8 cellular contexts compared by ENCODE assay signal in genomic region chr10:26335574-26336093, GRCh38.
DNase-seq lines count a peak whose midpoint lies in the region; ATAC-seq, FAIRE-seq and TF ChIP-seq lines count a peak whose summit lies in the region.

No MANE protein-coding gene starts in this region.

- H3K14ac ChIP-seq in H1 (ENCODE audit: insufficient read length): no peak overlapping the region

- no peaks in the 10 kb centered on the region for H3K79me1 ChIP-seq in H1 (ENCODE audit: low read depth, low read length)

- no peaks in the 10 kb centered on the region for H3K36me3 ChIP-seq in H1 (ENCODE audit: control insufficient read depth in 2 of 4, insufficient read depth in 4 of 4, low read length in 3 of 4)

- CTCF ChIA-PET in H1 (lab: Charles Lee; ENCODE audit: partially characterized antibody): interaction anchor here (0.6 to 5.5 kb wide), 27 partner anchors 9 to 539 kb away, joined by 3 to 48 read pairs (median 4); no protein-coding TSS in a partner anchor

- no peak for TF ChIP-seq EP300 in H1 (IDR thresholded peaks at IDR 0.05; ENCODE audit: borderline replicate concordance in 1 of 2, low read depth in 2 of 2, low read length in 2 of 2)

- no peaks in the 10 kb centered on the region; the same call in 1 of the 2 replicates for H3K23me2 ChIP-seq in H1 (ENCODE audit: low read depth, low read length)

- peak overlapping the region in 1 of 2 experiments; percentile 45; a peak in 2 of 4 replicates for H3K4me2 ChIP-seq in H1 (ENCODE audit: insufficient read depth in 1 of 2, low read depth in 2 of 2, low read length in 2 of 2)

- 94% methylated on average over 6 of the region's 6 CpGs; no CpG with 5 or more reads in 1 of the 2 experiments for WGBS in H1 (ENCODE audit: extremely low coverage in 1 of 2, insufficient coverage in 1 of 2, insufficient read length in 1 of 2, insufficient replicate concordance in 2 of 2, low coverage in 1 of 2, low lambda C conversion rate in 2 of 2, missing lambda C conversion rate in 1 of 2), 2 experiments

- no peak for TF ChIP-seq RAD21 in H1 (IDR thresholded peaks at IDR 0.05 in 1 of 2, conservative IDR thresholded peaks at IDR 0.05 in 1 of 2; ENCODE audit: low read depth in 2 of 2, low read length in 2 of 2)

- H3K4ac ChIP-seq in H1 (replicated peaks; ENCODE audit: insufficient read length, low read depth, low read length): no peak overlapping the region

- no peaks in the 10 kb centered on the region for H4K20me1 ChIP-seq in H1 (replicated peaks in 1 of 2; ENCODE audit: control insufficient read depth in 1 of 2, insufficient read depth in 2 of 2, low read length in 2 of 2)

- peak; percentile 38 for ATAC-seq in GM19455 (IDR thresholded peaks at IDR 0.05; ENCODE audit: unreplicated experiment)
- peak; percentile 45 for ATAC-seq in HG03378 (IDR thresholded peaks at IDR 0.05; ENCODE audit: unreplicated experiment)

- 0 out of 2 replicates have a peak overlapping the region, but pooled peaks have one; percentile 31 for H2BK15ac ChIP-seq in H1 (ENCODE audit: low read length)

- no peaks in the 10 kb centered on the region for H3K79me2 ChIP-seq in H1 (ENCODE audit: control insufficient read depth in 1 of 2, insufficient read depth in 2 of 2, low read length in 2 of 2)

- H3K18ac ChIP-seq in H1 (ENCODE audit: extremely low read depth, low read length): no peak overlapping the region

- no peak overlapping the region for H4K91ac ChIP-seq in H1 (replicated peaks; ENCODE audit: insufficient read length, low read length)

- no peak overlapping the region for H4K5ac ChIP-seq in H1 (ENCODE audit: insufficient read length, low read depth, low read length)

- H3K27me3 ChIP-seq in H1 (replicated peaks in 1 of 4; ENCODE audit: control insufficient read depth in 3 of 4, extremely low read depth in 1 of 4, insufficient read depth in 3 of 4, low read length in 3 of 4): no peaks in the 10 kb centered on the region

- H3K9me3 ChIP-seq in H1 (ENCODE audit: insufficient read depth in 2 of 2, low read depth in 1 of 2, low read length in 1 of 2): no peaks in the 10 kb centered on the region

- no peak overlapping the region for H3K4me3 ChIP-seq in H1 (ENCODE audit: extremely low read depth in 1 of 4, insufficient read depth in 2 of 4, low read depth in 3 of 4, low read length in 4 of 4)

- no peak overlapping the region for H2AK5ac ChIP-seq in H1 (ENCODE audit: low read depth, low read length)

- no peaks in the 10 kb centered on the region for H3K4me1 ChIP-seq in H1 (replicated peaks in 1 of 4; ENCODE audit: control insufficient read depth in 3 of 4, insufficient read depth in 4 of 4, low read length in 3 of 4)

- no peak overlapping the region for H3K56ac ChIP-seq in H1 (replicated peaks; ENCODE audit: insufficient read length, low read depth, low read length)

- no peak overlapping the region for H4K8ac ChIP-seq in H1 (ENCODE audit: extremely low read depth, insufficient read depth, low read length)

- H3K27ac ChIP-seq in H1 (ENCODE audit: low read depth, low read length): no peak overlapping the region

- no peak for TF ChIP-seq CTCF in H1 (IDR thresholded peaks at IDR 0.05; ENCODE audit: control extremely low read depth in 1 of 3, insufficient read depth in 1 of 3, low read depth in 1 of 3, low read length in 3 of 3)

- no peak overlapping the region for H3K23ac ChIP-seq in H1 (ENCODE audit: insufficient read length)

- no peak overlapping the region for H3K9ac ChIP-seq in H1 (replicated peaks in 1 of 4; ENCODE audit: extremely low read depth in 1 of 4, low read depth in 3 of 4, low read length in 3 of 4)

- POLR2A ChIA-PET in H1 (lab: Charles Lee; ENCODE audit: partially characterized antibody): no interaction called here

- DNase-seq in DMS114 treated with DMSO at 0.1 percent for 48 hours (lab: John Stamatoyannopoulos, UW; ENCODE audit: unreplicated experiment) (peak; percentile 53), H1 (ENCODE audit: low read depth in 1 of 2, low spot score in 2 of 2) (no peak), NCI-H1092 (lab: John Stamatoyannopoulos, UW) (no peak), superior temporal gyrus (ENCODE audit: extremely low spot score) (no peak)
- DNase-seq in stimulated activated CD4-positive, alpha-beta T cell treated with anti-CD3 and anti-CD28 coated beads, Interleukin-2, amount 100 ng/mL, for 24 hours: no peak
- no peak for DNase-seq in effector CD4-positive, alpha-beta T cell

- no peak for FAIRE-seq in H1 (lab: Jason Lieb, UNC)

- no peak overlapping the region for H2BK12ac ChIP-seq in H1 (ENCODE audit: low read depth, low read length)

- H2BK20ac ChIP-seq in H1 (ENCODE audit: low read length): no peak overlapping the region

- TF ChIP-seq POLR2A in H1 (IDR thresholded peaks at IDR 0.05; ENCODE audit: control extremely low read depth in 1 of 2, low read depth in 2 of 2, low read length in 2 of 2): no peak

- no peak overlapping the region for H2BK5ac ChIP-seq in H1 (ENCODE audit: low read depth, low read length)

- H2BK120ac ChIP-seq in H1 (replicated peaks; ENCODE audit: low read depth, low read length): no peak overlapping the region

- H2AFZ ChIP-seq in H1 (ENCODE audit: low read length): peak overlapping the region; percentile 98; the same call in 1 of the 2 replicates

TF ChIP-seq in H1, 55 proteins besides CTCF, POLR2A, EP300 and RAD21:
- TF ChIP-seq E2F6 (IDR thresholded peaks at IDR 0.05) (no peak), EZH2 (IDR thresholded peaks at IDR 0.05; ENCODE audit: low read depth, low read length, severe bottlenecking) (no peak), HDAC6 (IDR thresholded peaks at IDR 0.05; ENCODE audit: low read depth, low read length) (no peak), RXRA (IDR thresholded peaks at IDR 0.05; ENCODE audit: insufficient read depth, low read depth, low read length) (no peak), JUN (IDR thresholded peaks at IDR 0.05; ENCODE audit: low read depth, low read length) (no peak), ASH2L (IDR thresholded peaks at IDR 0.05; ENCODE audit: low read length) (no peak), SAP30 (IDR thresholded peaks at IDR 0.05; ENCODE audit: insufficient read depth, insufficient replicate concordance, low read length) (no peak), SP2 (IDR thresholded peaks at IDR 0.05; ENCODE audit: low read length) (no peak), CBX5 (IDR thresholded peaks at IDR 0.05; ENCODE audit: low read depth, low read length) (no peak), TEAD4 (IDR thresholded peaks at IDR 0.05; ENCODE audit: low read depth, low read length) (no peak)
